ENCODE assay signal across 18 cellular contexts in genomic region chr20:34093895-34094294, GRCh38. TPM values are rescaled to one million over a fixed set of nuclear protein-coding genes. Genes with fewer than 3 reads are reported as not detected.
DNase-seq lines count a peak whose midpoint lies in the region; ATAC-seq and TF ChIP-seq lines count a peak whose summit lies in the region.
"Had no signal": no experiment of that assay in that cellular context is flagged by ENCODE, and none has a peak within 500 bp of the region (broad histone marks: within the 10 kb centered on the region; RNA-seq: fewer than 3 reads in every experiment).

No MANE protein-coding gene starts in this region.

- H3K9me3 Mint-ChIP-seq in activated naive CD8-positive, alpha-beta T cell (ENCODE audit: low read depth): no peaks in the 10 kb centered on the region
- no peaks in the 10 kb centered on the region for H3K9me3 Mint-ChIP-seq in activated naive CD8-positive, alpha-beta T cell treated with anti-CD3 and anti-CD28 coated beads, Interleukin-2, amount 50 U/mL, for 24 hours
- H3K9me3 Mint-ChIP-seq in activated T-helper 1 cell treated with anti-CD3 and anti-CD28 coated beads, Interleukin-12 subunit alpha, Interleukin-12 subunit beta, Interleukin-2, Interleukin-4 antibody, amounts not matched to agents 30 ng/mL and 10 ng/mL and 1 ng/mL, durations not matched to agents 14 hours and 24 hours and 36 hours: no peaks in the 10 kb centered on the region
- no peaks in the 10 kb centered on the region for H3K9me3 Mint-ChIP-seq in naive thymus-derived CD4-positive, alpha-beta T cell
- H3K9me3 Mint-ChIP-seq: CD4-positive, alpha-beta memory T cell had no signal

- peaks cover 59% of the 10 kb centered on the region; the same call in 1 of the 2 replicates for H3K79me2 ChIP-seq in SK-N-SH (ENCODE audit: insufficient read depth)

- WGBS in SK-N-SH (ENCODE audit: low lambda C conversion rate): 97% methylated on average over 2 of the region's 2 CpGs

- H3K27ac Mint-ChIP-seq in activated naive CD8-positive, alpha-beta T cell: peak overlapping the region; percentile 61
- no peak overlapping the region for H3K27ac Mint-ChIP-seq in activated naive CD8-positive, alpha-beta T cell treated with anti-CD3 and anti-CD28 coated beads, Interleukin-2, amount 50 U/mL, for 24 hours
- H3K27ac Mint-ChIP-seq in activated T-helper 1 cell treated with anti-CD3 and anti-CD28 coated beads, Interleukin-12 subunit alpha, Interleukin-12 subunit beta, Interleukin-2, Interleukin-4 antibody, amounts not matched to agents 30 ng/mL and 10 ng/mL and 1 ng/mL, durations not matched to agents 14 hours and 24 hours and 36 hours: peak overlapping the region; percentile 13
- peak overlapping the region in 7 of 9 donors; percentile 23 to 83 (median 73) for H3K27ac Mint-ChIP-seq in naive thymus-derived CD4-positive, alpha-beta T cell
- H3K27ac Mint-ChIP-seq: B cell had no signal

- DNase-seq in SK-N-SH (no peak), NCI-H526 (lab: John Stamatoyannopoulos, UW) (no peak), NCI-H526 treated with DMSO at 0.1 percent for 48 hours (lab: John Stamatoyannopoulos, UW) (no peak)
- DNase-seq in activated naive CD8-positive, alpha-beta T cell treated with anti-CD3 and anti-CD28 coated beads, Interleukin-2, amount 50 U/mL, for 24 hours: no peak
- no peak for DNase-seq in activated T-helper 1 cell treated with anti-CD3 and anti-CD28 coated beads, Interleukin-12 subunit alpha, Interleukin-12 subunit beta, Interleukin-2, Interleukin-4 antibody, amounts not matched to agents 30 ng/mL and 10 ng/mL and 1 ng/mL, durations not matched to agents 14 hours and 24 hours and 36 hours (ENCODE audit: low spot score)
- DNase-seq in naive thymus-derived CD4-positive, alpha-beta T cell: no peak
- DNase-seq: CD4-positive, alpha-beta memory T cell; DMS79; KBM-7; NCI-H1417 treated with DMSO at 0.1 percent for 48 hours; NCI-H2029; NCI-H2171; NCI-H446; NCI-H82 had no signal

- no peak for TF ChIP-seq CTCF in SK-N-SH (IDR thresholded peaks at IDR 0.05)

- H3K9ac ChIP-seq in SK-N-SH: no peak overlapping the region

- intact Hi-C loops in activated T-helper 1 cell treated with anti-CD3 and anti-CD28 coated beads, Interleukin-12 subunit alpha, Interleukin-12 subunit beta, Interleukin-2, Interleukin-4 antibody, amounts not matched to agents 30 ng/mL and 10 ng/mL and 1 ng/mL, durations not matched to agents 14 hours and 24 hours and 36 hours (cut with micrococcal nuclease): no loop called here
- intact Hi-C loops in naive thymus-derived CD4-positive, alpha-beta T cell (cut with micrococcal nuclease): loop anchor here in 1 of 2 donors (2.0 kb wide), 1 partner anchor 17 kb away; no protein-coding TSS in a partner anchor

- peaks cover 80% of the 10 kb centered on the region for H4K20me1 ChIP-seq in SK-N-SH (ENCODE audit: insufficient read depth)

- no peak for TF ChIP-seq RAD21 in SK-N-SH (IDR thresholded peaks at IDR 0.05; ENCODE audit: low read length)

- H3K4me3 Mint-ChIP-seq in activated naive CD8-positive, alpha-beta T cell: no peak overlapping the region
- H3K4me3 Mint-ChIP-seq in activated naive CD8-positive, alpha-beta T cell treated with anti-CD3 and anti-CD28 coated beads, Interleukin-2, amount 50 U/mL, for 24 hours: no peak overlapping the region
- H3K4me3 Mint-ChIP-seq in activated T-helper 1 cell treated with anti-CD3 and anti-CD28 coated beads, Interleukin-12 subunit alpha, Interleukin-12 subunit beta, Interleukin-2, Interleukin-4 antibody, amounts not matched to agents 30 ng/mL and 10 ng/mL and 1 ng/mL, durations not matched to agents 14 hours and 24 hours and 36 hours: no peak overlapping the region
- H3K4me3 Mint-ChIP-seq in naive thymus-derived CD4-positive, alpha-beta T cell: no peak overlapping the region
- H3K4me3 Mint-ChIP-seq: B cell; CD4-positive, alpha-beta memory T cell had no signal

- TF ChIP-seq EP300 in SK-N-SH (IDR thresholded peaks at IDR 0.05; ENCODE audit: borderline replicate concordance in 1 of 2, low read depth in 1 of 2, low read length in 1 of 2): no peak

- H3K9me2 ChIP-seq in SK-N-SH: no peaks in the 10 kb centered on the region

- peaks cover 0 to 3% of the 10 kb centered on the region in 2 experiments; a peak in 1 of 4 replicates for H3K4me1 ChIP-seq in SK-N-SH (ENCODE audit: control insufficient read depth in 1 of 2, insufficient read depth in 2 of 2, low read depth in 1 of 2, low read length in 1 of 2)
- H3K4me1 ChIP-seq in naive thymus-derived CD4-positive, alpha-beta T cell (ENCODE audit: control insufficient read depth in 2 of 2, insufficient read depth in 2 of 2, low read length in 2 of 2): no peaks in the 10 kb centered on the region

- H3K4me3 ChIP-seq in SK-N-SH (ENCODE audit: low read depth in 2 of 2, low read length in 1 of 2): no peak overlapping the region
- no peak overlapping the region for H3K4me3 ChIP-seq in naive thymus-derived CD4-positive, alpha-beta T cell (ENCODE audit: low read length)

- no peaks in the 10 kb centered on the region for H3K27me3 Mint-ChIP-seq in activated naive CD8-positive, alpha-beta T cell
- H3K27me3 Mint-ChIP-seq in activated naive CD8-positive, alpha-beta T cell treated with anti-CD3 and anti-CD28 coated beads, Interleukin-2, amount 50 U/mL, for 24 hours: no peaks in the 10 kb centered on the region
- no peaks in the 10 kb centered on the region for H3K27me3 Mint-ChIP-seq in activated T-helper 1 cell treated with anti-CD3 and anti-CD28 coated beads, Interleukin-12 subunit alpha, Interleukin-12 subunit beta, Interleukin-2, Interleukin-4 antibody, amounts not matched to agents 30 ng/mL and 10 ng/mL and 1 ng/mL, durations not matched to agents 14 hours and 24 hours and 36 hours (ENCODE audit: insufficient read depth)
- no peaks in the 10 kb centered on the region for H3K27me3 Mint-ChIP-seq in naive thymus-derived CD4-positive, alpha-beta T cell
- H3K27me3 Mint-ChIP-seq: B cell; CD4-positive, alpha-beta memory T cell had no signal

- ATAC-seq in SK-N-SH treated with all-trans-retinoic acid at 6 μM for 48 hours: no peak
- ATAC-seq in activated naive CD8-positive, alpha-beta T cell treated with anti-CD3 and anti-CD28 coated beads, Interleukin-2, amount 50 U/mL, for 24 hours: no peak
- ATAC-seq in naive thymus-derived CD4-positive, alpha-beta T cell: no peak

- H3K27me3 ChIP-seq in SK-N-SH (ENCODE audit: insufficient read depth): no peaks in the 10 kb centered on the region
- no peaks in the 10 kb centered on the region for H3K27me3 ChIP-seq in naive thymus-derived CD4-positive, alpha-beta T cell (ENCODE audit: control insufficient read depth in 2 of 2, insufficient read depth in 2 of 2, low read length in 2 of 2)

- peaks cover 3% of the 10 kb centered on the region for H3K4me1 Mint-ChIP-seq in activated naive CD8-positive, alpha-beta T cell (ENCODE audit: low read depth)
- peaks cover 1% of the 10 kb centered on the region for H3K4me1 Mint-ChIP-seq in activated naive CD8-positive, alpha-beta T cell treated with anti-CD3 and anti-CD28 coated beads, Interleukin-2, amount 50 U/mL, for 24 hours
- peaks cover 9% of the 10 kb centered on the region for H3K4me1 Mint-ChIP-seq in activated T-helper 1 cell treated with anti-CD3 and anti-CD28 coated beads, Interleukin-12 subunit alpha, Interleukin-12 subunit beta, Interleukin-2, Interleukin-4 antibody, amounts not matched to agents 30 ng/mL and 10 ng/mL and 1 ng/mL, durations not matched to agents 14 hours and 24 hours and 36 hours (ENCODE audit: low read depth)
- H3K4me1 Mint-ChIP-seq in naive thymus-derived CD4-positive, alpha-beta T cell: peaks cover 0 to 19% (median 3%) of the 10 kb centered on the region in 7 donors
- H3K4me1 Mint-ChIP-seq: B cell had no signal

- no peak overlapping the region for H2AFZ ChIP-seq in SK-N-SH (ENCODE audit: low read depth)

- POLR2A ChIA-PET in SK-N-SH (lab: Yijun Ruan, JAX): interaction anchor here (0.9 kb wide), 1 partner anchor 18 kb away, joined by 5 read pairs; the partner anchor contains the start of gene EIF2S2
- POLR2A ChIA-PET in naive thymus-derived CD4-positive, alpha-beta T cell (lab: Charles Lee): interaction anchor here (1.1 kb wide), 2 partner anchors 10 to 18 kb away, joined by 3 read pairs; partner anchors contain the start of gene EIF2S2

- no peaks in the 10 kb centered on the region for H3K9me3 ChIP-seq in SK-N-SH
- H3K9me3 ChIP-seq in naive thymus-derived CD4-positive, alpha-beta T cell (ENCODE audit: control insufficient read depth in 2 of 3, low read length in 3 of 3): no peaks in the 10 kb centered on the region

- CTCF ChIA-PET in SK-N-SH (lab: Yijun Ruan, JAX): interaction anchor here (0.7 to 2.9 kb wide), 5 partner anchors 14 to 426 kb away, joined by 3 to 11 read pairs (median 3); no protein-coding TSS in a partner anchor
- CTCF ChIA-PET in naive thymus-derived CD4-positive, alpha-beta T cell (lab: Charles Lee): interaction anchor here (0.6 kb wide), 1 partner anchor 1789 kb away, joined by 4 read pairs; no protein-coding TSS in a partner anchor

- no peak overlapping the region for H3K27ac ChIP-seq in SK-N-SH (ENCODE audit: low read depth in 2 of 2, low read length in 1 of 2)
- H3K27ac ChIP-seq in naive thymus-derived CD4-positive, alpha-beta T cell (ENCODE audit: low read depth, low read length): no peak overlapping the region
- H3K27ac ChIP-seq: 22Rv1 had no signal

- peaks cover 2% of the 10 kb centered on the region for H3K36me3 Mint-ChIP-seq in activated naive CD8-positive, alpha-beta T cell
- H3K36me3 Mint-ChIP-seq in activated naive CD8-positive, alpha-beta T cell treated with anti-CD3 and anti-CD28 coated beads, Interleukin-2, amount 50 U/mL, for 24 hours (ENCODE audit: low read depth): peaks cover 81% of the 10 kb centered on the region
- peaks cover 56% of the 10 kb centered on the region for H3K36me3 Mint-ChIP-seq in activated T-helper 1 cell treated with anti-CD3 and anti-CD28 coated beads, Interleukin-12 subunit alpha, Interleukin-12 subunit beta, Interleukin-2, Interleukin-4 antibody, amounts not matched to agents 30 ng/mL and 10 ng/mL and 1 ng/mL, durations not matched to agents 14 hours and 24 hours and 36 hours (ENCODE audit: low read depth)
- peaks cover 0 to 64% (median 39%) of the 10 kb centered on the region in 5 donors for H3K36me3 Mint-ChIP-seq in naive thymus-derived CD4-positive, alpha-beta T cell

- peaks cover 70% of the 10 kb centered on the region for H3F3A ChIP-seq in SK-N-SH (replicated peaks; ENCODE audit: insufficient read depth)

- H3K36me3 ChIP-seq in SK-N-SH (replicated peaks in 1 of 2; ENCODE audit: control insufficient read depth in 1 of 2, insufficient read depth in 2 of 2, low read length in 1 of 2): peaks cover 82 to 97% of the 10 kb centered on the region in 2 experiments
- H3K36me3 ChIP-seq in naive thymus-derived CD4-positive, alpha-beta T cell (ENCODE audit: control insufficient read depth in 2 of 3, insufficient read depth in 3 of 3, low read length in 3 of 3): peaks cover 22 to 91% (median 27%) of the 10 kb centered on the region in 3 experiments

- no peak overlapping the region for H3K4me2 ChIP-seq in SK-N-SH

RNA-seq across cellular contexts. Expression of gene EIF2S2, which starts 18.1 kb away (rescaled TPM):
- polyA plus RNA-seq in SK-N-SH (2012; rRNA removed): 50.7 and 53.0 TPM in 2 replicates
- polyA plus RNA-seq in SK-N-SH (2012; cell fraction: cytosol; rRNA removed): 65.1 and 93.2 TPM in 2 replicates
- polyA plus RNA-seq in SK-N-SH (2012; cell fraction: nucleus; rRNA removed): 22.2 and 30.6 TPM in 2 replicates
- 99.8 and 105 TPM in 2 replicates for total RNA-seq in activated T-helper 1 cell treated with anti-CD3 and anti-CD28 coated beads, Interleukin-12 subunit alpha, Interleukin-12 subunit beta, Interleukin-2, Interleukin-4 antibody, amounts not matched to agents 30 ng/mL and 10 ng/mL and 1 ng/mL, durations not matched to agents 14 hours and 24 hours and 36 hours
- 10 to 100 TPM; 16.8 to 68.4 (median 48.6) TPM for total RNA-seq in naive thymus-derived CD4-positive, alpha-beta T cell
- polyA plus RNA-seq in naive thymus-derived CD4-positive, alpha-beta T cell: 10 to 100 TPM; 20.2 to 21.2 TPM
